In genomic region chr14:38256358-38256840, GRCh38 we compare ENCODE assay signal across 10 cellular contexts. TPM values are rescaled to one million over a fixed set of nuclear protein-coding genes. Genes with fewer than 3 reads are reported as not detected.
DNase-seq lines count a peak whose midpoint lies in the region; ATAC-seq, FAIRE-seq and TF ChIP-seq lines count a peak whose summit lies in the region.
"Had no signal": no experiment of that assay in that cellular context is flagged by ENCODE, and none has a peak within 500 bp of the region (broad histone marks: within the 10 kb centered on the region; RNA-seq: fewer than 3 reads in every experiment).

No MANE protein-coding gene starts in this region.

- no peaks in the 10 kb centered on the region for H3K9me3 Mint-ChIP-seq in activated naive CD8-positive, alpha-beta T cell treated with anti-CD3 and anti-CD28 coated beads for 36 hours

- peak; percentile 6 for DNase-seq in activated naive CD8-positive, alpha-beta T cell treated with anti-CD3 and anti-CD28 coated beads for 36 hours
- DNase-seq in hepatocyte (ENCODE audit: low spot score): no peak
- peak; percentile 65 for DNase-seq in retina
- DNase-seq in foreskin fibroblast: no peak
- DNase-seq in EL: no peak
- DNase-seq in small intestine: no peak
- DNase-seq: foreskin keratinocyte, NCI-H524 treated with DMSO at 0.1 percent for 48 hours had no signal

- peaks cover 46% of the 10 kb centered on the region for H3K27me3 ChIP-seq in hepatocyte
- H3K27me3 ChIP-seq in small intestine (ENCODE audit: control insufficient read depth in 2 of 2, insufficient read depth in 2 of 2, low read length in 2 of 2): peaks cover 0 to 8% of the 10 kb centered on the region in 2 donors

- TF ChIP-seq CTCF in hepatocyte (IDR thresholded peaks at IDR 0.05; ENCODE audit: poor library complexity): peak; percentile 16
- TF ChIP-seq CTCF in foreskin fibroblast (IDR thresholded peaks at IDR 0.05; ENCODE audit: low read depth, low read length): no peak

- H3K79me2 ChIP-seq in hepatocyte: no peaks in the 10 kb centered on the region

- no peaks in the 10 kb centered on the region for H4K20me1 ChIP-seq in hepatocyte (ENCODE audit: insufficient read depth, poor library complexity, severe bottlenecking)

- H3K27me3 Mint-ChIP-seq in activated naive CD8-positive, alpha-beta T cell treated with anti-CD3 and anti-CD28 coated beads for 36 hours: peaks cover 56% of the 10 kb centered on the region

- H3K4me3 ChIP-seq in hepatocyte (no peak overlapping the region), foreskin fibroblast (ENCODE audit: low read depth in 1 of 2, low read length in 2 of 2) (no peak overlapping the region), small intestine (ENCODE audit: low read depth in 1 of 2, low read length in 2 of 2) (no peak overlapping the region)

- H3K36me3 ChIP-seq in hepatocyte (replicated peaks; ENCODE audit: insufficient read depth, low read depth) (no peaks in the 10 kb centered on the region), small intestine (ENCODE audit: control insufficient read depth in 2 of 2, insufficient read depth in 2 of 2, low read length in 2 of 2) (no peaks in the 10 kb centered on the region)

- peaks cover 10% of the 10 kb centered on the region for H3K4me1 Mint-ChIP-seq in activated naive CD8-positive, alpha-beta T cell treated with anti-CD3 and anti-CD28 coated beads for 36 hours

- peak overlapping the region; percentile 91 for H3K4me2 ChIP-seq in hepatocyte

- WGBS in hepatocyte (ENCODE audit: low lambda C conversion rate, missing lambda C conversion rate): 60% methylated on average over 13 of the region's 13 CpGs
- WGBS in small intestine, 3 donors: 35 to 75% (median 56%) methylated on average over 13 of the region's 13 CpGs

- H3K36me3 Mint-ChIP-seq in activated naive CD8-positive, alpha-beta T cell treated with anti-CD3 and anti-CD28 coated beads for 36 hours: no peaks in the 10 kb centered on the region

- peak overlapping the region; percentile 45 for H2AFZ ChIP-seq in hepatocyte

- H3K27ac ChIP-seq in hepatocyte (no peak overlapping the region), small intestine (ENCODE audit: low read depth in 1 of 2, low read length in 1 of 2) (peak overlapping the region in 1 of 2 donors; percentile 88)
- H3K27ac ChIP-seq: foreskin keratinocyte had no signal

- no peak overlapping the region for H3K27ac Mint-ChIP-seq in activated naive CD8-positive, alpha-beta T cell treated with anti-CD3 and anti-CD28 coated beads for 36 hours

- ATAC-seq in GM19397 (IDR thresholded peaks at IDR 0.05; ENCODE audit: unreplicated experiment): peak; percentile 21
- ATAC-seq in HG02610 (IDR thresholded peaks at IDR 0.05; ENCODE audit: unreplicated experiment): no peak

- peaks cover 11% of the 10 kb centered on the region for H3K4me1 ChIP-seq in hepatocyte (ENCODE audit: insufficient read depth)
- H3K4me1 ChIP-seq in small intestine (ENCODE audit: control insufficient read depth in 2 of 2, insufficient read depth in 1 of 2, low read depth in 1 of 2, low read length in 1 of 2): no peaks in the 10 kb centered on the region
- H3K4me1 ChIP-seq: foreskin keratinocyte had no signal

- FAIRE-seq in small intestine (lab: Jason Lieb, UNC): no peak

- H3K9me3 ChIP-seq in hepatocyte (ENCODE audit: low read depth): no peaks in the 10 kb centered on the region
- no peaks in the 10 kb centered on the region for H3K9me3 ChIP-seq in small intestine (ENCODE audit: control insufficient read depth, low read depth)

- H3K9me2 ChIP-seq in hepatocyte (replicated peaks; ENCODE audit: insufficient read depth): no peaks in the 10 kb centered on the region

- peak overlapping the region; percentile 32 for H3K4me3 Mint-ChIP-seq in activated naive CD8-positive, alpha-beta T cell treated with anti-CD3 and anti-CD28 coated beads for 36 hours

RNA-seq across cellular contexts. Expression of gene CLEC14A, which starts 0.5 kb away (rescaled TPM):
- not detected for total RNA-seq in activated naive CD8-positive, alpha-beta T cell treated with anti-CD3 and anti-CD28 coated beads for 36 hours
- 2.3 and 4.0 TPM in 2 replicates for total RNA-seq in hepatocyte
- 1.1 and 1.9 TPM in 2 replicates for polyA plus RNA-seq in hepatocyte
- polyA plus RNA-seq in small intestine: 10 to 100 TPM in 1 of 3 donors, 1 to 10 TPM in 1, under 1 TPM in 1; 0.45 to 47.7 (median 1.9) TPM
- total RNA-seq: foreskin keratinocyte had no signal
- polyA plus RNA-seq: foreskin keratinocyte had no signal

RNA-seq across cellular contexts. Expression of gene SSTR1, which starts 48.7 kb away (rescaled TPM):
- total RNA-seq in activated naive CD8-positive, alpha-beta T cell treated with anti-CD3 and anti-CD28 coated beads for 36 hours: not detected
- 6.0 and 7.3 TPM in 2 replicates for total RNA-seq in hepatocyte
- polyA plus RNA-seq in hepatocyte (2.8 and 7.1 TPM in 2 replicates), small intestine (10 to 100 TPM in 1 of 3 donors, 1 to 10 TPM in 2; 7.8 to 10.9 (median 8.9) TPM)
- total RNA-seq: foreskin keratinocyte had no signal
- polyA plus RNA-seq: foreskin keratinocyte had no signal

Comparison
In these comparisons a context has a peak if more than half of its experiments do, and no peak if none do; other contexts are left out.
1. DNase-seq: peak in activated naive CD8-positive, alpha-beta T cell treated with anti-CD3 and anti-CD28 coated beads for 36 hours (single experiment) and retina (single experiment); none in hepatocyte (single experiment), foreskin fibroblast (0 of 2), EL (single experiment) and small intestine (single experiment).